In genomic region chr9:16612627-16613026, GRCh38 we compare ENCODE assay signal across 21 cellular contexts.
"Had no signal": no experiment of that assay in that cellular context is flagged by ENCODE, and none has a peak within 500 bp of the region (broad histone marks: within the 10 kb centered on the region; RNA-seq: fewer than 3 reads in every experiment).

No MANE protein-coding gene starts in this region.

- H3K27ac Mint-ChIP-seq: activated CD8-positive, alpha-beta T cell treated with anti-CD3 and anti-CD28 coated beads, Interleukin-2, amount 10 ng/mL, durations not matched to agents 7 days and 5 days; activated naive CD8-positive, alpha-beta T cell treated with anti-CD3 and anti-CD28 coated beads, Interleukin-2, amount 50 U/mL, for 24 hours; activated T-helper 1 cell treated with anti-CD3 and anti-CD28 coated beads, Interleukin-12 subunit alpha, Interleukin-12 subunit beta, Interleukin-2, Interleukin-4 antibody, amounts not matched to agents 30 ng/mL and 10 ng/mL and 1 ng/mL, durations not matched to agents 14 hours and 24 hours and 36 hours; stimulated activated naive CD8-positive, alpha-beta T cell treated with anti-CD3 and anti-CD28 coated beads, Interleukin-15, Interleukin-2, amounts not matched to agents 100 ng/mL and 50 ng/mL, for 24 hours; T-helper 1 cell treated with Interleukin-12 subunit alpha and Interleukin-12 subunit beta and Interleukin-4 antibody, amounts not matched to agents 30 μg/mL and 1 μg/mL, for 36 hours; WTC11 had no signal

- H3K27me3 Mint-ChIP-seq: activated naive CD8-positive, alpha-beta T cell treated with anti-CD3 and anti-CD28 coated beads, Interleukin-2, amount 50 U/mL, for 24 hours; stimulated activated naive CD8-positive, alpha-beta T cell treated with anti-CD3 and anti-CD28 coated beads, Interleukin-15, Interleukin-2, amounts not matched to agents 100 ng/mL and 50 ng/mL, for 24 hours had no signal

- H3K4me3 Mint-ChIP-seq: activated CD8-positive, alpha-beta T cell treated with anti-CD3 and anti-CD28 coated beads, Interleukin-2, amount 10 ng/mL, durations not matched to agents 7 days and 5 days; activated naive CD8-positive, alpha-beta T cell treated with anti-CD3 and anti-CD28 coated beads, Interleukin-2, amount 50 U/mL, for 24 hours; activated T-helper 1 cell treated with anti-CD3 and anti-CD28 coated beads, Interleukin-12 subunit alpha, Interleukin-12 subunit beta, Interleukin-2, Interleukin-4 antibody, amounts not matched to agents 30 ng/mL and 10 ng/mL and 1 ng/mL, durations not matched to agents 14 hours and 24 hours and 36 hours; neural crest cell; stimulated activated naive CD8-positive, alpha-beta T cell treated with anti-CD3 and anti-CD28 coated beads, Interleukin-15, Interleukin-2, amounts not matched to agents 100 ng/mL and 50 ng/mL, for 24 hours; T-helper 1 cell treated with Interleukin-12 subunit alpha and Interleukin-12 subunit beta and Interleukin-4 antibody, amounts not matched to agents 30 μg/mL and 1 μg/mL, for 36 hours; WTC11 had no signal

- H3K9me3 Mint-ChIP-seq: activated naive CD8-positive, alpha-beta T cell treated with anti-CD3 and anti-CD28 coated beads, Interleukin-2, amount 50 U/mL, for 24 hours; activated T-helper 1 cell treated with anti-CD3 and anti-CD28 coated beads, Interleukin-12 subunit alpha, Interleukin-12 subunit beta, Interleukin-2, Interleukin-4 antibody, amounts not matched to agents 30 ng/mL and 10 ng/mL and 1 ng/mL, durations not matched to agents 14 hours and 24 hours and 36 hours; neural crest cell; stimulated activated naive CD8-positive, alpha-beta T cell treated with anti-CD3 and anti-CD28 coated beads, Interleukin-15, Interleukin-2, amounts not matched to agents 100 ng/mL and 50 ng/mL, for 24 hours; T-helper 1 cell treated with Interleukin-12 subunit alpha and Interleukin-12 subunit beta and Interleukin-4 antibody, amounts not matched to agents 30 μg/mL and 1 μg/mL, for 36 hours; WTC11 had no signal

- H3K9me3 ChIP-seq: left ventricle myocardium inferior, ovary, upper lobe of left lung had no signal

- H3K4me3 ChIP-seq: left ventricle myocardium inferior, ovary, upper lobe of left lung had no signal

- H3K4me1 ChIP-seq: left ventricle myocardium inferior, upper lobe of left lung had no signal

- H3K27me3 ChIP-seq: ovary, upper lobe of left lung had no signal

- ATAC-seq: activated CD8-positive, alpha-beta T cell treated with anti-CD3 and anti-CD28 coated beads, Interleukin-2, amount 10 ng/mL, durations not matched to agents 7 days and 5 days; activated naive CD8-positive, alpha-beta T cell treated with anti-CD3 and anti-CD28 coated beads, Interleukin-2, amount 50 U/mL, for 24 hours; WTC11 had no signal

- H3K36me3 ChIP-seq: left ventricle myocardium inferior, ovary, upper lobe of left lung had no signal

- H3K4me1 Mint-ChIP-seq: activated naive CD8-positive, alpha-beta T cell treated with anti-CD3 and anti-CD28 coated beads, Interleukin-2, amount 50 U/mL, for 24 hours; neural crest cell had no signal

- DNase-seq: activated CD4-positive, alpha-beta T cell treated with anti-CD3 and anti-CD28 coated beads for 48 hours; activated CD8-positive, alpha-beta memory T cell treated with anti-CD3 and anti-CD28 coated beads, Interleukin-2, amount 50 U/mL, for 48 hours; activated CD8-positive, alpha-beta T cell treated with anti-CD3 and anti-CD28 coated beads, Interleukin-2, amount 10 ng/mL, durations not matched to agents 7 days and 5 days; activated naive CD4-positive, alpha-beta T cell; activated naive CD8-positive, alpha-beta T cell treated with anti-CD3 and anti-CD28 coated beads, Interleukin-2, amount 50 U/mL, for 24 hours; central memory CD4-positive, alpha-beta T cell; cortex of kidney; effector memory CD4-positive, alpha-beta T cell; glutamatergic neuron; islet precursor cell; left ventricle myocardium inferior; ovary; stimulated activated CD4-positive, alpha-beta T cell treated with anti-CD3 and anti-CD28 coated beads, Interleukin-15, amount 100 ng/mL, for 24 hours; stimulated activated CD4-positive, alpha-beta T cell treated with anti-CD3 and anti-CD28 coated beads, Interleukin-4, amount 100 ng/mL, for 24 hours; upper lobe of left lung had no signal

- H3K36me3 Mint-ChIP-seq: WTC11 had no signal

- H3K27ac ChIP-seq: epithelial cell of prostate, left ventricle myocardium inferior, ovary, upper lobe of left lung had no signal
